In genomic region chr18:72197598-72197997, GRCh38 we compare ENCODE assay signal across 14 cellular contexts.
DNase-seq lines count a peak whose midpoint lies in the region; TF ChIP-seq lines count a peak whose summit lies in the region.
"Had no signal": no experiment of that assay in that cellular context is flagged by ENCODE, and none has a peak within 500 bp of the region (broad histone marks: within the 10 kb centered on the region; RNA-seq: fewer than 3 reads in every experiment).

No MANE protein-coding gene starts in this region.

- H2BK5ac ChIP-seq in mesendoderm (ENCODE audit: low read length), result no peak overlapping the region

- H3K79me2 ChIP-seq in mesendoderm (ENCODE audit: control insufficient read depth, insufficient read depth, low read length), result no peaks in the 10 kb centered on the region

- H3K4me3 ChIP-seq in sigmoid colon (no peak overlapping the region), mesendoderm (ENCODE audit: low read length) (no peak overlapping the region)
- H3K4me3 ChIP-seq: BLaER1 had no signal

- no peak overlapping the region for H3K9ac ChIP-seq in mesendoderm (ENCODE audit: low read length)
- H3K9ac ChIP-seq: BLaER1 had no signal

- DNase-seq in NCI-H2107 treated with DMSO at 0.1 percent for 48 hours (lab: John Stamatoyannopoulos, UW; ENCODE audit: unreplicated experiment) (peak; percentile 7), NCI-H2107 (lab: John Stamatoyannopoulos, UW) (no peak), H4 (ENCODE audit: low spot score) (peak; percentile 49), middle frontal gyrus (ENCODE audit: extremely low spot score, low spot score) (peak; percentile 6), sigmoid colon (peak; percentile 72), mesendoderm (no peak), NCI-H146 (lab: John Stamatoyannopoulos, UW) (no peak)
- DNase-seq: Caco-2; CD8-positive, alpha-beta memory T cell; DMS53; HCEC 1CT; HFFc6 had no signal

- no peak overlapping the region for H2BK120ac ChIP-seq in mesendoderm (ENCODE audit: low read depth, low read length)

- no peaks in the 10 kb centered on the region for H3K9me3 ChIP-seq in sigmoid colon
- H3K9me3 ChIP-seq: BLaER1, Caco-2 had no signal

- H3K27me3 ChIP-seq in sigmoid colon (no peaks in the 10 kb centered on the region), mesendoderm (ENCODE audit: insufficient read depth, low read length, poor library complexity) (no peaks in the 10 kb centered on the region)
- H3K27me3 ChIP-seq: BLaER1 had no signal

- no peak overlapping the region for H2BK15ac ChIP-seq in mesendoderm (replicated peaks; ENCODE audit: low read depth)

- no peak overlapping the region for H3K4me2 ChIP-seq in mesendoderm (ENCODE audit: low read length)
- H3K4me2 ChIP-seq: BLaER1 had no signal

- H3K4me1 ChIP-seq in sigmoid colon, result peaks cover 0 to 4% (median 0%) of the 10 kb centered on the region in 4 donors
- no peaks in the 10 kb centered on the region for H3K4me1 ChIP-seq in mesendoderm (ENCODE audit: control insufficient read depth, low read depth, low read length)
- H3K4me1 ChIP-seq: BLaER1, Caco-2 had no signal

- no peak overlapping the region for H3K23ac ChIP-seq in mesendoderm (ENCODE audit: low read length)

- TF ChIP-seq EP300 in sigmoid colon (IDR thresholded peaks at IDR 0.05), result peak in 1 of 4 donors; percentile 22

- intact Hi-C loops in sigmoid colon (cut with DNase I), result no loop called here

- no peak for TF ChIP-seq CTCF in sigmoid colon (IDR thresholded peaks at IDR 0.05)

- H4K8ac ChIP-seq in mesendoderm (ENCODE audit: low read depth, low read length), result no peak overlapping the region

- H3K79me1 ChIP-seq in mesendoderm (ENCODE audit: low read length), result no peaks in the 10 kb centered on the region

- no peak overlapping the region for H3K4ac ChIP-seq in mesendoderm (ENCODE audit: low read depth, low read length)

- H3K36me3 ChIP-seq in sigmoid colon (no peaks in the 10 kb centered on the region), mesendoderm (ENCODE audit: control insufficient read depth, insufficient read depth, low read length) (no peaks in the 10 kb centered on the region)
- H3K36me3 ChIP-seq: BLaER1 had no signal

- no peak overlapping the region for H3K18ac ChIP-seq in mesendoderm (ENCODE audit: low read length)

- no peak overlapping the region for H3K27ac ChIP-seq in sigmoid colon
- no peak overlapping the region for H3K27ac ChIP-seq in mesendoderm (ENCODE audit: low read depth, low read length)
- H3K27ac ChIP-seq: 22Rv1, BLaER1 had no signal

- TF ChIP-seq POLR2A in sigmoid colon (IDR thresholded peaks at IDR 0.05), result no peak

- H4K5ac ChIP-seq in mesendoderm (ENCODE audit: low read length), result no peak overlapping the region

- H3K56ac ChIP-seq in mesendoderm (ENCODE audit: low read length), result no peak overlapping the region

- H2AK5ac ChIP-seq in mesendoderm (ENCODE audit: low read length), result no peak overlapping the region

Comparison
In these comparisons a context has a peak if more than half of its experiments do, and no peak if none do; other contexts are left out.
1. DNase-seq: peak in NCI-H2107 treated with DMSO at 0.1 percent for 48 hours (single experiment), H4 (single experiment), middle frontal gyrus (single experiment) and sigmoid colon (single experiment); none in NCI-H2107 (single experiment), mesendoderm (single experiment) and NCI-H146 (single experiment).